31 cellular contexts compared by ENCODE assay signal in the genomic region with DNA sequence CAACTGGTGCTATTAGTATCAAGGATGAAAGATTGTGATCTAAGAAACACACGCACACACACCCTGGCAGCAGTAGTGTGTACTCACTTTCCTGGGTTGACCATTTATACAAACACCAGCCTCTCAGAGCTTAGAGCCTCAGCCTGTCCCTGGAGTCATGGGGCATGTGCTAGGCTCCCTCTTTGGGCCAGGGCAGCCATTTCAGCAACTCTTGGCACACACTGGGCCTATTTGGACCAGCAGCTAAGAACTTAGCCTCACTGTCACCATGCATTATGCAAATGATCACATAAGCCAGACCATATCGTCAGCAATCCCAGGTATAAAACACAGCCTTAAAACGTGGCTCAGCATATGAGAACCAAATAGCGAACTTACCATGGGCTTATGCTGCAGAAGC. TPM values are rescaled to one million over a fixed set of nuclear protein-coding genes. Genes with fewer than 3 reads are reported as not detected.
"Had no signal": no experiment of that assay in that cellular context is flagged by ENCODE, and none has a peak within 500 bp of the region (broad histone marks: within the 10 kb centered on the region; RNA-seq: fewer than 3 reads in every experiment).

No MANE protein-coding gene starts in this region.

- DNase-seq: activated B cell treated with CpG ODN at 0.5 μM for 24 hours; activated CD4-positive, alpha-beta T cell treated with anti-CD3 and anti-CD28 coated beads for 48 hours; activated CD4-positive, alpha-beta T cell treated with anti-CD3 and anti-CD28 coated beads, Interleukin-2, amount 50 U/mL, for 1 hour; activated CD4-positive, alpha-beta T cell treated with anti-CD3 and anti-CD28 coated beads, Interleukin-2, amount 50 U/mL, for 48 hours; activated CD8-positive, alpha-beta memory T cell treated with anti-CD3 and anti-CD28 coated beads for 24 hours; activated CD8-positive, alpha-beta T cell treated with anti-CD3 and anti-CD28 coated beads for 36 hours; activated effector memory CD4-positive, alpha-beta T cell treated with Interleukin-2 at 50 U/mL for 16 hours; activated gamma-delta T cell treated with Interleukin-2 at 50 U/mL for 16 hours; activated naive CD4-positive, alpha-beta T cell treated with Interleukin-2 at 50 U/mL for 16 hours; activated naive CD8-positive, alpha-beta T cell treated with anti-CD3 and anti-CD28 coated beads for 36 hours; activated naive CD8-positive, alpha-beta T cell treated with anti-CD3 and anti-CD28 coated beads, Interleukin-2, amount 50 U/mL, for 24 hours; activated T-cell treated with anti-CD3 and anti-CD28 coated beads, Interleukin-2, amount 50 U/mL, for 4 hours; adrenal gland; aorta; body of pancreas; cortex of kidney; effector CD4-positive, alpha-beta T cell; effector memory CD8-positive, alpha-beta T cell; foreskin keratinocyte; gastrocnemius medialis; SW 1271; T-cell; T1000 had no signal

- H3K27me3 Mint-ChIP-seq: activated B cell treated with CpG ODN at 0.5 μM for 24 hours; activated CD8-positive, alpha-beta T cell treated with anti-CD3 and anti-CD28 coated beads for 36 hours; activated naive CD4-positive, alpha-beta T cell treated with anti-CD3 and anti-CD28 coated beads, Interleukin-2, amount 50 U/mL, for 24 hours; activated naive CD8-positive, alpha-beta T cell treated with anti-CD3 and anti-CD28 coated beads for 36 hours; activated naive CD8-positive, alpha-beta T cell treated with anti-CD3 and anti-CD28 coated beads, Interleukin-2, amount 50 U/mL, for 24 hours; activated T-helper 17 cell treated with anti-CD3 and anti-CD28 coated beads, Interleukin-2, amount 50 U/mL, for 72 hours; effector memory CD8-positive, alpha-beta T cell; T-cell had no signal

- H3K36me3 Mint-ChIP-seq: activated naive CD4-positive, alpha-beta T cell treated with anti-CD3 and anti-CD28 coated beads, Interleukin-2, amount 50 U/mL, for 24 hours; activated naive CD8-positive, alpha-beta T cell treated with anti-CD3 and anti-CD28 coated beads for 36 hours; T-cell had no signal

- H3K27ac Mint-ChIP-seq: activated B cell treated with CpG ODN at 0.5 μM for 24 hours; activated CD8-positive, alpha-beta T cell treated with anti-CD3 and anti-CD28 coated beads for 36 hours; activated naive CD4-positive, alpha-beta T cell treated with anti-CD3 and anti-CD28 coated beads, Interleukin-2, amount 50 U/mL, for 24 hours; activated naive CD8-positive, alpha-beta T cell treated with anti-CD3 and anti-CD28 coated beads for 36 hours; activated naive CD8-positive, alpha-beta T cell treated with anti-CD3 and anti-CD28 coated beads, Interleukin-2, amount 50 U/mL, for 24 hours; activated T-helper 17 cell treated with anti-CD3 and anti-CD28 coated beads, Interleukin-2, amount 50 U/mL, for 72 hours; effector memory CD8-positive, alpha-beta T cell; T-cell; T-helper 1 cell treated with Interleukin-12 subunit alpha and Interleukin-12 subunit beta and Interleukin-4 antibody, amounts not matched to agents 30 μg/mL and 1 μg/mL, for 36 hours; T-helper 2 cell treated with Interferon-gamma antibody and Interleukin-4, amounts not matched to agents 5 μg/mL and 100 μg/mL, for 36 hours had no signal

- H3K9me3 ChIP-seq: adrenal gland, body of pancreas, esophagus muscularis mucosa, gastrocnemius medialis had no signal

- ATAC-seq: activated CD4-positive, CD25-positive, alpha-beta regulatory T cell treated with anti-CD3 and anti-CD28 coated beads, Interleukin-2, amount 50 U/mL, for 24 hours; activated CD8-positive, alpha-beta T cell treated with anti-CD3 and anti-CD28 coated beads for 36 hours; activated naive CD8-positive, alpha-beta T cell treated with anti-CD3 and anti-CD28 coated beads, Interleukin-2, amount 50 U/mL, for 24 hours; activated T-cell treated with anti-CD3 and anti-CD28 coated beads, Interleukin-2, amount 50 U/mL, for 4 hours; activated T-helper 17 cell treated with anti-CD3 and anti-CD28 coated beads, Interleukin-2, amount 50 U/mL, for 72 hours; body of pancreas; effector memory CD8-positive, alpha-beta T cell; foreskin keratinocyte; gastrocnemius medialis; T-cell had no signal

- H3K4me1 Mint-ChIP-seq: activated B cell treated with CpG ODN at 0.5 μM for 24 hours; activated naive CD4-positive, alpha-beta T cell treated with anti-CD3 and anti-CD28 coated beads, Interleukin-2, amount 50 U/mL, for 24 hours; activated naive CD8-positive, alpha-beta T cell treated with anti-CD3 and anti-CD28 coated beads, Interleukin-2, amount 50 U/mL, for 24 hours; activated T-helper 17 cell treated with anti-CD3 and anti-CD28 coated beads, Interleukin-2, amount 50 U/mL, for 72 hours; T-cell had no signal

- H3K9me3 Mint-ChIP-seq: activated B cell treated with CpG ODN at 0.5 μM for 24 hours; activated CD8-positive, alpha-beta T cell treated with anti-CD3 and anti-CD28 coated beads for 36 hours; activated naive CD4-positive, alpha-beta T cell treated with anti-CD3 and anti-CD28 coated beads, Interleukin-2, amount 50 U/mL, for 24 hours; activated naive CD8-positive, alpha-beta T cell treated with anti-CD3 and anti-CD28 coated beads for 36 hours; activated naive CD8-positive, alpha-beta T cell treated with anti-CD3 and anti-CD28 coated beads, Interleukin-2, amount 50 U/mL, for 24 hours; activated T-cell treated with anti-CD3 and anti-CD28 coated beads, Interleukin-2, amount 50 U/mL, for 4 hours; T-cell; T-helper 1 cell treated with Interleukin-12 subunit alpha and Interleukin-12 subunit beta and Interleukin-4 antibody, amounts not matched to agents 30 μg/mL and 1 μg/mL, for 36 hours; T-helper 2 cell treated with Interferon-gamma antibody and Interleukin-4, amounts not matched to agents 5 μg/mL and 100 μg/mL, for 36 hours had no signal

- H3K27me3 ChIP-seq: adrenal gland, body of pancreas, esophagus muscularis mucosa, foreskin keratinocyte, gastrocnemius medialis had no signal

- H3K4me1 ChIP-seq: body of pancreas, gastrocnemius medialis had no signal

- H3K27ac ChIP-seq: adrenal gland, body of pancreas, esophagus muscularis mucosa, foreskin keratinocyte, gastrocnemius medialis, WERI-Rb-1 had no signal

- H3K36me3 ChIP-seq: adrenal gland, esophagus muscularis mucosa, gastrocnemius medialis, WERI-Rb-1 had no signal

- FAIRE-seq: colon had no signal

- H3K4me3 ChIP-seq: adrenal gland, body of pancreas, esophagus muscularis mucosa, gastrocnemius medialis had no signal

- H3K4me3 Mint-ChIP-seq: activated B cell treated with CpG ODN at 0.5 μM for 24 hours; activated CD8-positive, alpha-beta T cell treated with anti-CD3 and anti-CD28 coated beads for 36 hours; activated naive CD4-positive, alpha-beta T cell treated with anti-CD3 and anti-CD28 coated beads, Interleukin-2, amount 50 U/mL, for 24 hours; activated naive CD8-positive, alpha-beta T cell treated with anti-CD3 and anti-CD28 coated beads for 36 hours; activated naive CD8-positive, alpha-beta T cell treated with anti-CD3 and anti-CD28 coated beads, Interleukin-2, amount 50 U/mL, for 24 hours; activated T-cell treated with anti-CD3 and anti-CD28 coated beads, Interleukin-2, amount 50 U/mL, for 4 hours; activated T-helper 17 cell treated with anti-CD3 and anti-CD28 coated beads, Interleukin-2, amount 50 U/mL, for 72 hours; effector memory CD8-positive, alpha-beta T cell; T-cell; T-helper 1 cell treated with Interleukin-12 subunit alpha and Interleukin-12 subunit beta and Interleukin-4 antibody, amounts not matched to agents 30 μg/mL and 1 μg/mL, for 36 hours; T-helper 2 cell treated with Interferon-gamma antibody and Interleukin-4, amounts not matched to agents 5 μg/mL and 100 μg/mL, for 36 hours had no signal

RNA-seq across cellular contexts. Expression of gene GLI3, which starts 51.3 kb away (rescaled TPM):
- total RNA-seq: activated B cell treated with CpG ODN at 0.5 μM for 24 hours; activated CD8-positive, alpha-beta T cell treated with anti-CD3 and anti-CD28 coated beads for 36 hours; activated naive CD8-positive, alpha-beta T cell treated with anti-CD3 and anti-CD28 coated beads for 36 hours had no signal
